ENCODE assay signal across 20 cellular contexts in the genomic region with DNA sequence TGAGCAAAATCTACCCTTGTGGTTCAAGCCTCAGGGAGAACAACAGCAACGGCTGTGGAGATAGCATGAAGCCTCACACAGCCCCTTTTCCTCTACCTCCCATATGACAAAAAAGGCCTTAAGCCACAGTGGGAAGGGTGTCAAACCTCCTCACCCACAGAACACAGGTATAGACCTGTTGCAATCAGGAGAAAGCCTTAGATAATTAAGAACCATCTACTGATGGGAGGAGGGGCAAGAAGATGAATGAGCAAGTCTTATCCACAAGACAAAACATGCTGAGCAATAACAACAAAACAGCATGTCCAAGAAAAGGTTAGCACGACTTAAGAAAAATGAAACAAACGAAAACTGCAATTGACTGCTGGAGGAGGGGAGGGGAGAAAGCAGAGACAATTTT.
DNase-seq lines count a peak whose midpoint lies in the region; ATAC-seq, FAIRE-seq and TF ChIP-seq lines count a peak whose summit lies in the region.
"Had no signal": no experiment of that assay in that cellular context is flagged by ENCODE, and none has a peak within 500 bp of the region (broad histone marks: within the 10 kb centered on the region; RNA-seq: fewer than 3 reads in every experiment).

No MANE protein-coding gene starts in this region.

- 3% methylated on average over 3 of the region's 3 CpGs for WGBS in mammary epithelial cell (ENCODE audit: low coverage, missing lambda C conversion rate)

- no peaks in the 10 kb centered on the region for H3K27me3 ChIP-seq in mammary epithelial cell (ENCODE audit: insufficient read depth, low read length)
- no peaks in the 10 kb centered on the region for H3K27me3 ChIP-seq in foreskin keratinocyte

- H3K36me3 ChIP-seq in mammary epithelial cell (ENCODE audit: insufficient read depth, low read length): no peaks in the 10 kb centered on the region

- H3K27ac ChIP-seq in mammary epithelial cell (ENCODE audit: insufficient read depth, low read depth, low read length): no peak overlapping the region
- H3K27ac ChIP-seq in foreskin keratinocyte: no peak overlapping the region

- peak; percentile 75 for ATAC-seq in foreskin keratinocyte
- no peak for ATAC-seq in HG03520 (IDR thresholded peaks at IDR 0.05; ENCODE audit: unreplicated experiment)
- ATAC-seq: GM12878, HCT116 had no signal

- H4K20me1 ChIP-seq in mammary epithelial cell (ENCODE audit: insufficient read depth, low read length): no peaks in the 10 kb centered on the region

- TF ChIP-seq CTCF in mammary epithelial cell (conservative IDR thresholded peaks at IDR 0.05 in 1 of 2, IDR thresholded peaks at IDR 0.05 in 1 of 2; ENCODE audit: extremely low read depth in 1 of 2, insufficient read depth in 1 of 2, low read depth in 1 of 2, low read length in 2 of 2) (no peak), foreskin keratinocyte (conservative IDR thresholded peaks at IDR 0.05) (no peak)

- H3K4me1 ChIP-seq in mammary epithelial cell (ENCODE audit: insufficient read depth, low read length) (peaks cover 11% of the 10 kb centered on the region), foreskin keratinocyte (peaks cover 6% of the 10 kb centered on the region)

- DNase-seq in ELR (ENCODE audit: low read depth): peak; percentile 15
- peak; percentile 43 for DNase-seq in OCI-M1 (lab: John Stamatoyannopoulos, UW)
- peak; percentile 72 for DNase-seq in mammary epithelial cell
- DNase-seq in foreskin keratinocyte: peak; percentile 77 to 84
- no peak for DNase-seq in D341Med (ENCODE audit: low spot score)
- no peak for DNase-seq in amniotic stem cell (lab: John Stamatoyannopoulos, UW)
- DNase-seq in H54 (ENCODE audit: insufficient read length, low spot score): no peak
- DNase-seq: GOT3, KBM-7, MM.1S, NCI-H1048, NCI-H1417 treated with DMSO at 0.1 percent for 48 hours, NCI-H1694 treated with DMSO at 0.1 percent for 48 hours, NCI-H2227 treated with DMSO at 0.1 percent for 48 hours, NCI-H526 treated with DMSO at 0.1 percent for 48 hours, Right ventricle myocardium superior had no signal

- no peaks in the 10 kb centered on the region for H3K79me2 ChIP-seq in mammary epithelial cell (ENCODE audit: insufficient read depth, low read length)

- H3K4me2 ChIP-seq in mammary epithelial cell (ENCODE audit: insufficient read depth, low read depth, low read length): peak overlapping the region; percentile 66

- CTCF ChIA-PET in mammary epithelial cell (lab: Charles Lee; ENCODE audit: low non-redundant PET): no interaction called here

- H3K4me3 ChIP-seq in mammary epithelial cell (replicated peaks in 1 of 3; ENCODE audit: insufficient read depth in 1 of 3, low read depth in 2 of 3, low read length in 3 of 3): peak overlapping the region in 1 of 3 experiments; percentile 11
- H3K4me3 ChIP-seq: GM12878 had no signal

- no peaks in the 10 kb centered on the region for H3K9me3 ChIP-seq in mammary epithelial cell (replicated peaks; ENCODE audit: insufficient read depth, low read length)

- BruUV-seq in mammary epithelial cell (replicated peaks; lab: Mats Ljungman, UMichigan): no TSS peak

- dilution Hi-C loops in mammary epithelial cell (cut with HindIII; ENCODE audit: low sequenced_read_pairs): no loop called here

- H3K9ac ChIP-seq in mammary epithelial cell (ENCODE audit: insufficient read depth, low read length): no peak overlapping the region

- FAIRE-seq in H54 (lab: Jason Lieb, UNC): no peak
- FAIRE-seq: G401.6, GM12878 had no signal

- in situ Hi-C loops in mammary epithelial cell (cut with MboI; ENCODE audit: low sequenced_read_pairs in 2 of 2): no loop called here

- H2AFZ ChIP-seq in mammary epithelial cell (ENCODE audit: low read depth, low read length): peak overlapping the region; percentile 68

- TF ChIP-seq POLR2A in H54 (IDR thresholded peaks at IDR 0.05; ENCODE audit: low read depth, low read length): no peak

- intact Hi-C loops in mammary epithelial cell (cut with micrococcal nuclease): no loop called here

Comparison
In these comparisons a context has a peak if more than half of its experiments do, and no peak if none do; other contexts are left out.
1. DNase-seq: peak in ELR (single experiment), OCI-M1 (single experiment), mammary epithelial cell (single experiment) and foreskin keratinocyte (2 of 2); none in D341Med (single experiment), amniotic stem cell (single experiment) and H54 (single experiment).